Comparison of ENCODE assay signal across 9 cellular contexts in genomic region chr1:247077234-247077633, GRCh38. TPM values are rescaled to one million over a fixed set of nuclear protein-coding genes. Genes with fewer than 3 reads are reported as not detected.
DNase-seq lines count a peak whose midpoint lies in the region; ATAC-seq and TF ChIP-seq lines count a peak whose summit lies in the region.
"Had no signal": no experiment of that assay in that cellular context is flagged by ENCODE, and none has a peak within 500 bp of the region (broad histone marks: within the 10 kb centered on the region; RNA-seq: fewer than 3 reads in every experiment).

No MANE protein-coding gene starts in this region.

- no peaks in the 10 kb centered on the region for H3K9me3 ChIP-seq in osteoblast (ENCODE audit: low read depth, low read length)

- no peak for DNase-seq in GM06990 (ENCODE audit: extremely low read depth, insufficient read length)
- DNase-seq in NB4 (ENCODE audit: low read depth): peak; percentile 27
- peak; percentile 16 for DNase-seq in dermis blood vessel endothelial cell
- DNase-seq in osteoblast (ENCODE audit: insufficient read length, low spot score, missing footprints): no peak
- no peak for DNase-seq in NCI-H187 (lab: John Stamatoyannopoulos, UW)
- no peak for DNase-seq in NCI-H526 treated with DMSO at 0.1 percent for 48 hours (lab: John Stamatoyannopoulos, UW)
- DNase-seq: NCI-H1092 had no signal

- H3K36me3 ChIP-seq in GM06990 (ENCODE audit: control insufficient read depth, insufficient read depth, low read length) (no peaks in the 10 kb centered on the region), osteoblast (ENCODE audit: insufficient read depth, low read length) (no peaks in the 10 kb centered on the region)

- peak overlapping the region; percentile 95 for H3K4me2 ChIP-seq in osteoblast (ENCODE audit: insufficient read depth, low read length)

- TF ChIP-seq CTCF in GM06990 (IDR thresholded peaks at IDR 0.05; ENCODE audit: insufficient read depth, low read length, poor library complexity, severe bottlenecking) (no peak), NB4 (IDR thresholded peaks at IDR 0.05; ENCODE audit: low read depth, low read length) (no peak), osteoblast (IDR thresholded peaks at IDR 0.05; ENCODE audit: extremely low read depth, low read depth, low read length) (no peak)

- no peaks in the 10 kb centered on the region for H4K20me1 ChIP-seq in osteoblast (ENCODE audit: insufficient read depth, low read length)

- H3K27me3 ChIP-seq in GM06990 (replicated peaks; ENCODE audit: control insufficient read depth, insufficient read depth, low read length): no peaks in the 10 kb centered on the region
- no peaks in the 10 kb centered on the region for H3K27me3 ChIP-seq in osteoblast (ENCODE audit: insufficient read depth, low read length)

- H3K4me3 ChIP-seq in GM06990 (replicated peaks; ENCODE audit: low read depth, low read length) (peak overlapping the region; percentile 81; the same call in 1 of the 2 replicates), NB4 (ENCODE audit: low read depth, low read length) (peak overlapping the region; percentile 89), osteoblast (ENCODE audit: insufficient read depth, low read length) (peak overlapping the region; percentile 89)

- no peak for TF ChIP-seq POLR2A in NB4 (IDR thresholded peaks at IDR 0.05; ENCODE audit: extremely low read depth, insufficient read length)

- H3K27ac ChIP-seq in osteoblast (ENCODE audit: low read depth, low read length): no peak overlapping the region

- no peak overlapping the region for H2AFZ ChIP-seq in osteoblast (ENCODE audit: low read length)

- ATAC-seq in HG03135 (IDR thresholded peaks at IDR 0.05; ENCODE audit: unreplicated experiment): no peak
- ATAC-seq in HG03460 (IDR thresholded peaks at IDR 0.05; ENCODE audit: unreplicated experiment): no peak

- peaks cover 31% of the 10 kb centered on the region for H3K79me2 ChIP-seq in osteoblast (ENCODE audit: insufficient read depth, low read length)

- peaks cover 8% of the 10 kb centered on the region for H3K4me1 ChIP-seq in osteoblast (ENCODE audit: insufficient read depth, low read length)

RNA-seq across cellular contexts. Expression of gene ZNF670, which starts 1.4 kb away (rescaled TPM):
- 7.0 and 10.4 TPM in 2 replicates for total RNA-seq in dermis blood vessel endothelial cell
- 2.9 and 3.8 TPM in 2 replicates for total RNA-seq in osteoblast

RNA-seq across cellular contexts. Expression of gene ZNF669, which starts 26.9 kb away (rescaled TPM):
- total RNA-seq in dermis blood vessel endothelial cell (11.9 and 19.4 TPM in 2 replicates), osteoblast (10.1 and 11.8 TPM in 2 replicates)

Comparison
In these comparisons a context has a peak if more than half of its experiments do, and no peak if none do; other contexts are left out.
1. DNase-seq: peak in NB4 (single experiment) and dermis blood vessel endothelial cell (single experiment); none in GM06990 (single experiment), osteoblast (single experiment), NCI-H187 (0 of 2) and NCI-H526 treated with DMSO at 0.1 percent for 48 hours (single experiment).
2. Peak in every context shown above with its lines, with median percentiles within 50 percentile points of each other: H3K4me3 ChIP-seq.